ENCODE assay signal across 24 cellular contexts in genomic region chr3:171694888-171695287, GRCh38.
"Had no signal": no experiment of that assay in that cellular context is flagged by ENCODE, and none has a peak within 500 bp of the region (broad histone marks: within the 10 kb centered on the region; RNA-seq: fewer than 3 reads in every experiment).

No MANE protein-coding gene starts in this region.

- H3K9me3 ChIP-seq: ascending aorta, body of pancreas had no signal

- FAIRE-seq: bronchial epithelial cell, RCC 7860 had no signal

- H3K27ac ChIP-seq: ascending aorta, body of pancreas had no signal

- H3K27me3 ChIP-seq: ascending aorta, body of pancreas had no signal

- H3K4me3 ChIP-seq: ascending aorta, body of pancreas had no signal

- H3K4me1 ChIP-seq: body of pancreas had no signal

- DNase-seq: activated CD4-positive, alpha-beta T cell treated with anti-CD3 and anti-CD28 coated beads for 4 hours; activated CD8-positive, alpha-beta memory T cell treated with anti-CD3 and anti-CD28 coated beads, Interleukin-2, amount 50 U/mL, for 48 hours; activated CD8-positive, alpha-beta T cell treated with anti-CD3 and anti-CD28 coated beads, Interleukin-2, amount 10 ng/mL, durations not matched to agents 7 days and 5 days; activated effector memory CD4-positive, alpha-beta T cell treated with anti-CD3 and anti-CD28 coated beads, Interleukin-2, amount 50 U/mL, for 16 hours; activated naive CD4-positive, alpha-beta T cell treated with Interleukin-2 at 50 U/mL for 16 hours; activated naive CD8-positive, alpha-beta T cell treated with anti-CD3 and anti-CD28 coated beads, Interleukin-2, amount 50 U/mL, for 24 hours; activated T-cell treated with anti-CD3 and anti-CD28 coated beads, Interleukin-2, amount 50 U/mL, for 1 hour; amniotic stem cell; body of pancreas; central memory CD4-positive, alpha-beta T cell; Kasumi-1; NCI-H1105 treated with DMSO at 0.1 percent for 48 hours; NCI-H1436 treated with DMSO at 0.1 percent for 48 hours; NCI-H187; NCI-H2081; NCI-H510A treated with DMSO at 0.1 percent for 48 hours; NCI-H69; PC-3; SHP77 treated with DMSO at 0.1 percent for 48 hours had no signal

- ATAC-seq: activated CD4-positive, CD25-positive, alpha-beta regulatory T cell treated with anti-CD3 and anti-CD28 coated beads, Interleukin-2, amount 50 U/mL, for 24 hours; activated CD8-positive, alpha-beta T cell treated with anti-CD3 and anti-CD28 coated beads, Interleukin-2, amount 10 ng/mL, durations not matched to agents 7 days and 5 days; activated naive CD4-positive, alpha-beta T cell treated with anti-CD3 and anti-CD28 coated beads, Interleukin-2, amount 50 U/mL, for 72 hours; activated naive CD8-positive, alpha-beta T cell treated with anti-CD3 and anti-CD28 coated beads, Interleukin-2, amount 50 U/mL, for 24 hours; body of pancreas; PC-3 had no signal
